Comparison of ENCODE assay signal across 28 cellular contexts in the genomic region with DNA sequence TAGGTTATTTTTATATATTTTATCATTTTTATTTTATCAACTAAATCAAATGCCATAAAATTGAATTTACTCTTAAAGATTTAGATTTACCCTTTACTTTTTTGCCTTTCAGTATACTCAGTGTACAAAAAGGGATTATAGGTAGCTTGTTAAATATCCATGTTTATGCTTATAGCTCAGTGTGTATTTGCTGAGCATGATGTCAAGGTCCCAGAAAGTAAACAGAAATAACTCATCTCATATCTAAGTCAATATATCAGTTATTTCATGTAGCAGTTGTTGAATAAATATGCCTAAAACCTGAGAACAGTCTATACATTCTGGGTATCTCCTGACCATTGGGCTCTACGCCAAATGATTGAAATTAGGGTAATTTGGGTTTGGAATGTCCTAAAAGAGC.
"Had no signal": no experiment of that assay in that cellular context is flagged by ENCODE, and none has a peak within 500 bp of the region (broad histone marks: within the 10 kb centered on the region; RNA-seq: fewer than 3 reads in every experiment).

No MANE protein-coding gene starts in this region.

- H3K27ac ChIP-seq: ovary, parathyroid adenoma, psoas muscle, right lobe of liver, sigmoid colon, suprapubic skin, testis, tibial artery, transverse colon, upper lobe of right lung, uterus had no signal

- H3K4me3 ChIP-seq: ovary, psoas muscle, right lobe of liver, sigmoid colon, suprapubic skin, testis, tibial artery, transverse colon, upper lobe of right lung, uterus had no signal

- H3K79me2 ChIP-seq: parathyroid adenoma had no signal

- H3K4me1 ChIP-seq: parathyroid adenoma, psoas muscle, right lobe of liver, sigmoid colon, suprapubic skin, testis, tibial artery, transverse colon, upper lobe of right lung, uterus had no signal

- ATAC-seq: naive thymus-derived CD8-positive, alpha-beta T cell; natural killer cell treated with Interleukin-12 subunit alpha and Interleukin-12 subunit beta and Interleukin-15 and Interleukin-18, amount 100 ng/mL, for 72 hours; psoas muscle; right cardiac atrium; right lobe of liver; stimulated activated memory B cell treated with anti-CD40 and anti-IgM and Interleukin-4, amounts not matched to agents 10 μg/mL and 1 μg/mL and 100 μg/mL, for 72 hours; stimulated activated naive CD8-positive, alpha-beta T cell treated with anti-CD3 and anti-CD28 coated beads, Interleukin-15, amount 100 ng/mL, for 72 hours; stimulated activated naive CD8-positive, alpha-beta T cell treated with anti-CD3 and anti-CD28 coated beads, Interleukin-15, Interleukin-2, amounts not matched to agents 100 U/mL and 50 U/mL, for 24 hours; upper lobe of right lung had no signal

- H3K27me3 ChIP-seq: ovary, right lobe of liver, sigmoid colon, suprapubic skin, testis, tibial artery, transverse colon, upper lobe of right lung, uterus had no signal

- H2AFZ ChIP-seq: parathyroid adenoma had no signal

- H3K9ac ChIP-seq: parathyroid adenoma had no signal

- H3K9me3 ChIP-seq: ovary, psoas muscle, right lobe of liver, sigmoid colon, suprapubic skin, testis, tibial artery, transverse colon, upper lobe of right lung, uterus had no signal

- H3K36me3 ChIP-seq: ovary, right lobe of liver, sigmoid colon, suprapubic skin, tibial artery, transverse colon, upper lobe of right lung, uterus had no signal

- DNase-seq: naive thymus-derived CD8-positive, alpha-beta T cell; nephron progenitor cell; occipital lobe; ovary; posterior cingulate gyrus; psoas muscle; right cardiac atrium; right lobe of liver; sigmoid colon; small intestine; stimulated activated CD4-positive, alpha-beta T cell treated with anti-CD3 and anti-CD28 coated beads, Interleukin-12 subunit alpha, Interleukin-12 subunit beta, amount 100 ng/mL, for 4 hours; stimulated activated CD4-positive, alpha-beta T cell treated with anti-CD3 and anti-CD28 coated beads, Interleukin-1b, Interleukin-23, amount 100 ng/mL, for 48 hours; stimulated activated CD4-positive, alpha-beta T cell treated with anti-CD3 and anti-CD28 coated beads, Interleukin-4, amount 100 ng/mL, for 1 hour; stimulated activated CD4-positive, alpha-beta T cell treated with anti-CD3 and anti-CD28 coated beads, Interleukin-4, amount 100 ng/mL, for 4 hours; stimulated activated CD8-positive, alpha-beta memory T cell treated with anti-CD3 and anti-CD28 coated beads, Interleukin-4, amount 100 ng/mL, for 48 hours; stimulated activated naive CD4-positive, alpha-beta T cell; stimulated activated naive CD8-positive, alpha-beta T cell treated with anti-CD3 and anti-CD28 coated beads, Interleukin-15, amount 100 ng/mL, for 72 hours; stimulated activated naive CD8-positive, alpha-beta T cell treated with anti-CD3 and anti-CD28 coated beads, Interleukin-15, Interleukin-2, amounts not matched to agents 100 U/mL and 50 U/mL, for 24 hours; substantia nigra; testis; tibial artery; transverse colon; upper lobe of right lung; uterus had no signal
